ENCODE assay signal across 1 cellular context in genomic region chr14:58912287-58912686, GRCh38.
TF ChIP-seq lines count a peak whose summit lies in the region.

No MANE protein-coding gene starts in this region.

TF ChIP-seq in GM12878, 131 proteins besides CTCF, POLR2A, EP300 and RAD21 (continued from another document):
- no peak for TF ChIP-seq ZBTB4 (CRISPR knock-in tag; IDR thresholded peaks at IDR 0.05)
- TF ChIP-seq, protein P1, sequence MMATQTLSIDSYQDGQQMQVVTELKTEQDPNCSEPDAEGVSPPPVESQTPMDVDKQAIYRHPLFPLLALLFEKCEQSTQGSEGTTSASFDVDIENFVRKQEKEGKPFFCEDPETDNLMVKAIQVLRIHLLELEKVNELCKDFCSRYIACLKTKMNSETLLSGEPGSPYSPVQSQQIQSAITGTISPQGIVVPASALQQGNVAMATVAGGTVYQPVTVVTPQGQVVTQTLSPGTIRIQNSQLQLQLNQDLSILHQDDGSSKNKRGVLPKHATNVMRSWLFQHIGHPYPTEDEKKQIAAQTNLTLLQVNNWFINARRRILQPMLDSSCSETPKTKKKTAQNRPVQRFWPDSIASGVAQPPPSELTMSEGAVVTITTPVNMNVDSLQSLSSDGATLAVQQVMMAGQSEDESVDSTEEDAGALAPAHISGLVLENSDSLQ (IDR thresholded peaks at IDR 0.05), result no peak
- no peak for TF ChIP-seq JUND (IDR thresholded peaks at IDR 0.05; ENCODE audit: low read depth, low read length)
